ENCODE assay signal across 18 cellular contexts in genomic region chr17:9973689-9974459, GRCh38.
DNase-seq lines count a peak whose midpoint lies in the region; ATAC-seq, FAIRE-seq and TF ChIP-seq lines count a peak whose summit lies in the region.
"Had no signal": no experiment of that assay in that cellular context is flagged by ENCODE, and none has a peak within 500 bp of the region (broad histone marks: within the 10 kb centered on the region; RNA-seq: fewer than 3 reads in every experiment).

No MANE protein-coding gene starts in this region.

- no peak for TF ChIP-seq CTCF in A549 (IDR thresholded peaks at IDR 0.05)
- no peak for TF ChIP-seq CTCF in VCaP (conservative IDR thresholded peaks at IDR 0.05)
- TF ChIP-seq CTCF in colonic mucosa (IDR thresholded peaks at IDR 0.05) = no peak

- no peak overlapping the region for H3K9ac ChIP-seq in colonic mucosa (ENCODE audit: low read depth in 2 of 2, low read length in 2 of 2)

- H3K36me3 ChIP-seq in colonic mucosa = no peaks in the 10 kb centered on the region
- H3K36me3 ChIP-seq: WERI-Rb-1 had no signal

- 54% methylated on average over 13 of the region's 13 CpGs for WGBS in A549 (ENCODE audit: missing lambda C conversion rate)

- intact Hi-C loops in left colon (cut with DNase I, micrococcal nuclease) = no loop called here
- intact Hi-C loops in posterior vena cava (cut with DNase I) = loop anchor here in 1 of 2 donors (10.0 kb wide), 1 partner anchor 251 kb away; no protein-coding TSS in a partner anchor
- intact Hi-C loops in colonic mucosa (cut with DNase I) = no loop called here

- POLR2A ChIA-PET in A549 (lab: Yijun Ruan, JAX) = no interaction called here

- H3K27me3 ChIP-seq in colonic mucosa = no peaks in the 10 kb centered on the region
- H3K27me3 ChIP-seq: body of pancreas had no signal

- no peak overlapping the region for H3K4me3 ChIP-seq in A549
- no peak overlapping the region for H3K4me3 ChIP-seq in colonic mucosa
- H3K4me3 ChIP-seq: body of pancreas, psoas muscle had no signal

- FAIRE-seq in A549 (lab: Jason Lieb, UNC) = no peak
- FAIRE-seq: D721Med, GM18507 had no signal

- H3K4me1 ChIP-seq in A549 = peaks cover 30% of the 10 kb centered on the region
- H3K4me1 ChIP-seq in colonic mucosa = no peaks in the 10 kb centered on the region
- H3K4me1 ChIP-seq: body of pancreas, psoas muscle had no signal

- H3K9me3 ChIP-seq in A549 (no peaks in the 10 kb centered on the region), colonic mucosa (no peaks in the 10 kb centered on the region)
- H3K9me3 ChIP-seq: body of pancreas, psoas muscle had no signal

- peak overlapping the region; percentile 16; the same call in 2 of the 3 replicates for H3K4me2 ChIP-seq in A549

- no peak for TF ChIP-seq RAD21 in A549 (conservative IDR thresholded peaks at IDR 0.05 in 1 of 2, IDR thresholded peaks at IDR 0.05 in 1 of 2)

- ATAC-seq in A549 (no peak), left colon (peak; percentile 42)
- ATAC-seq: body of pancreas, psoas muscle had no signal

- CTCF ChIA-PET in A549 (lab: Yijun Ruan, JAX) = interaction anchor here (0.6 to 2.4 kb wide), 8 partner anchors 9 to 998 kb away, joined by 3 to 9 read pairs (median 3); no protein-coding TSS in a partner anchor

- no peak for TF ChIP-seq EP300 in A549 (IDR thresholded peaks at IDR 0.05)

- no peak overlapping the region for H3K27ac ChIP-seq in A549
- H3K27ac ChIP-seq in VCaP = peak overlapping the region; percentile 34
- H3K27ac ChIP-seq in colonic mucosa = no peak overlapping the region
- H3K27ac ChIP-seq: body of pancreas, WERI-Rb-1 had no signal

- DNase-seq in A549 (ENCODE audit: low read depth in 1 of 2, low spot score in 1 of 2) = no peak
- no peak for DNase-seq in left colon
- DNase-seq in posterior vena cava (ENCODE audit: low spot score) = peak; percentile 69
- DNase-seq in NCI-H69 (lab: John Stamatoyannopoulos, UW) = no peak
- DNase-seq in colonic mucosa = no peak
- no peak for DNase-seq in ureter (ENCODE audit: low spot score)
- DNase-seq in NCI-H2227 (lab: John Stamatoyannopoulos, UW; ENCODE audit: unreplicated experiment) = no peak
- DNase-seq: activated effector memory CD4-positive, alpha-beta T cell treated with Interleukin-2 at 50 U/mL for 16 hours; body of pancreas; effector CD8-positive, alpha-beta T cell; foreskin melanocyte; NCI-H2171 treated with DMSO at 0.1 percent for 48 hours; psoas muscle; stimulated activated CD8-positive, alpha-beta memory T cell treated with anti-CD3 and anti-CD28 coated beads, Interleukin-4, amount 100 ng/mL, for 48 hours; WERI-Rb-1 had no signal

- TF ChIP-seq POLR2A in A549 (IDR thresholded peaks at IDR 0.05; ENCODE audit: low read length) = no peak

TF ChIP-seq in A549, 52 proteins besides CTCF, POLR2A, EP300 and RAD21:
- TF ChIP-seq TP53 (CRISPR knock-in tag; IDR thresholded peaks at IDR 0.05) (no peak), CBX8 (IDR thresholded peaks at IDR 0.05) (no peak), HEYL (CRISPR knock-in tag; IDR thresholded peaks at IDR 0.05) (no peak), KDM5A (IDR thresholded peaks at IDR 0.05) (no peak), NR3C1 (IDR thresholded peaks at IDR 0.05) (no peak)
